In genomic region chr6:134041093-134041492, GRCh38 we compare ENCODE assay signal across 1 cellular context.
TF ChIP-seq lines count a peak whose summit lies in the region.

No MANE protein-coding gene starts in this region.

TF ChIP-seq in GM23338, 12 proteins besides CTCF, POLR2A, EP300 and RAD21 (continued from another document):
- TF ChIP-seq ZNF462 (CRISPR knock-in tag; IDR thresholded peaks at IDR 0.05), result no peak
- no peak for TF ChIP-seq CREB1 (CRISPR knock-in tag; IDR thresholded peaks at IDR 0.05; ENCODE audit: low read depth)
- no peak for TF ChIP-seq JUNB (IDR thresholded peaks at IDR 0.05; ENCODE audit: unreplicated experiment)
- TF ChIP-seq, protein P1, sequence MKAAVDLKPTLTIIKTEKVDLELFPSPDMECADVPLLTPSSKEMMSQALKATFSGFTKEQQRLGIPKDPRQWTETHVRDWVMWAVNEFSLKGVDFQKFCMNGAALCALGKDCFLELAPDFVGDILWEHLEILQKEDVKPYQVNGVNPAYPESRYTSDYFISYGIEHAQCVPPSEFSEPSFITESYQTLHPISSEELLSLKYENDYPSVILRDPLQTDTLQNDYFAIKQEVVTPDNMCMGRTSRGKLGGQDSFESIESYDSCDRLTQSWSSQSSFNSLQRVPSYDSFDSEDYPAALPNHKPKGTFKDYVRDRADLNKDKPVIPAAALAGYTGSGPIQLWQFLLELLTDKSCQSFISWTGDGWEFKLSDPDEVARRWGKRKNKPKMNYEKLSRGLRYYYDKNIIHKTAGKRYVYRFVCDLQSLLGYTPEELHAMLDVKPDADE (IDR thresholded peaks at IDR 0.05), result no peak
- no peak for TF ChIP-seq REST (IDR thresholded peaks at IDR 0.05; ENCODE audit: unreplicated experiment)
- no peak for TF ChIP-seq EZH2 (IDR thresholded peaks at IDR 0.05; ENCODE audit: low read depth, unreplicated experiment)
